20 cellular contexts compared by ENCODE assay signal in the genomic region with DNA sequence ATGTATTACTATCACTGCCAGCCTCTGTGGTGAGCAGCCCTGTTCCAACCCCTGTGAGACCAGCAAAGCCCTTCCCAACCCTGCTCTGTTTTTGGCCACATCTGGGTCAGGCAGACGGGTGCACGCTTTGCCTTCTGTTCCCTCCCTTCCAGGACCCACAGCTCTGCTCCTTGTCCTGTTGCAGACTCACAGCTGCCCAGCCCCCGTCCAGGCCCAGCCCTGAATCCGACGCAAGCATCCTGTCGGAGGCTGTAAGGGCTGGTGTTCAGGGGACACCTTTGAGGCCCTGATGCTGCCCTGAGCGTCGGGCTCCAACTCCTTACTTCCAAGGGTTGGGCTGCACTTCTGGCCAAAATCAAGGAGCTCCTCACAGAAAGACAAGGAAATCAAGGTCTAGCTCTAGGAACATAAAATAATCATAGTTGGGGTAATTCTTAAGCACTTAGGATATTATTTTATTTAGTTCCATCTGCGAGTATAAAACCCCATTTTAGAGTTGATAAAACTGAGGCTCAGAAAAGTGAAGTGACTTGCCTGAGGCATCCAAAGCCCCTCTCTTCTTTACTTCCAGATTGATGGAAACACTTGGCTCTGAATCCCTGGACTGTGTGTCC. TPM values are rescaled to one million over a fixed set of nuclear protein-coding genes. Genes with fewer than 3 reads are reported as not detected.
"Had no signal": no experiment of that assay in that cellular context is flagged by ENCODE, and none has a peak within 500 bp of the region (broad histone marks: within the 10 kb centered on the region; RNA-seq: fewer than 3 reads in every experiment).

No MANE protein-coding gene starts in this region.

- H3K27ac ChIP-seq: gastrocnemius medialis, neutrophil, transverse colon, vagina had no signal

- DNase-seq: activated CD4-positive, alpha-beta T cell treated with anti-CD3 and anti-CD28 coated beads, Interleukin-2, amount 50 U/mL, for 1 hour; activated CD4-positive, CD25-positive, alpha-beta regulatory T cell treated with anti-CD3 and anti-CD28 coated beads, Interleukin-2, amount 50 U/mL, for 72 hours; activated CD8-positive, alpha-beta memory T cell treated with anti-CD3 and anti-CD28 coated beads, Interleukin-2, amount 50 U/mL, for 4 hours; activated gamma-delta T cell treated with Interleukin-2 at 50 U/mL for 16 hours; activated T-cell treated with anti-CD3 and anti-CD28 coated beads, Interleukin-2, amount 50 U/mL, for 72 hours; cerebellar nuclear complex; effector CD4-positive, alpha-beta T cell; gastrocnemius medialis; immature natural killer cell; left ventricle myocardium superior; mesenchymal stem cell; naive thymus-derived CD4-positive, alpha-beta T cell; transverse colon had no signal

- H3K27ac Mint-ChIP-seq: activated naive CD4-positive, alpha-beta T cell treated with anti-CD3 and anti-CD28 coated beads, Interleukin-2, amount 50 U/mL, for 72 hours; activated T-cell treated with anti-CD3 and anti-CD28 coated beads, Interleukin-2, amount 50 U/mL, for 72 hours; immature natural killer cell; naive thymus-derived CD4-positive, alpha-beta T cell; stimulated activated naive CD8-positive, alpha-beta T cell treated with anti-CD3 and anti-CD28 coated beads, Interleukin-15, Interleukin-2, amounts not matched to agents 100 ng/mL and 50 ng/mL, for 24 hours; T-helper 1 cell treated with Interleukin-12 subunit alpha and Interleukin-12 subunit beta and Interleukin-4 antibody, amounts not matched to agents 30 μg/mL and 1 μg/mL, for 36 hours had no signal

- H3K36me3 Mint-ChIP-seq: activated naive CD4-positive, alpha-beta T cell treated with anti-CD3 and anti-CD28 coated beads, Interleukin-2, amount 50 U/mL, for 72 hours; immature natural killer cell; naive thymus-derived CD4-positive, alpha-beta T cell had no signal

- FAIRE-seq: bronchial epithelial cell had no signal

- H3K9me3 ChIP-seq: gastrocnemius medialis, neutrophil, transverse colon, vagina had no signal

- H3K36me3 ChIP-seq: gastrocnemius medialis, neutrophil, transverse colon, vagina had no signal

- H3K4me1 ChIP-seq: gastrocnemius medialis, vagina had no signal

- ATAC-seq: activated naive CD4-positive, alpha-beta T cell treated with anti-CD3 and anti-CD28 coated beads, Interleukin-2, amount 50 U/mL, for 72 hours; activated T-cell treated with anti-CD3 and anti-CD28 coated beads, Interleukin-2, amount 50 U/mL, for 72 hours; esophagus mucosa; gastrocnemius medialis; left ventricle myocardium superior; naive thymus-derived CD4-positive, alpha-beta T cell had no signal

- H3K4me1 Mint-ChIP-seq: immature natural killer cell had no signal

- H3K4me3 Mint-ChIP-seq: activated T-cell treated with anti-CD3 and anti-CD28 coated beads, Interleukin-2, amount 50 U/mL, for 72 hours; immature natural killer cell; naive thymus-derived CD4-positive, alpha-beta T cell; stimulated activated naive CD8-positive, alpha-beta T cell treated with anti-CD3 and anti-CD28 coated beads, Interleukin-15, Interleukin-2, amounts not matched to agents 100 ng/mL and 50 ng/mL, for 24 hours; T-helper 1 cell treated with Interleukin-12 subunit alpha and Interleukin-12 subunit beta and Interleukin-4 antibody, amounts not matched to agents 30 μg/mL and 1 μg/mL, for 36 hours had no signal

- H3K27me3 ChIP-seq: vagina had no signal

- H3K4me3 ChIP-seq: gastrocnemius medialis, transverse colon, vagina had no signal

- H3K9me3 Mint-ChIP-seq: activated naive CD4-positive, alpha-beta T cell treated with anti-CD3 and anti-CD28 coated beads, Interleukin-2, amount 50 U/mL, for 72 hours; activated T-cell treated with anti-CD3 and anti-CD28 coated beads, Interleukin-2, amount 50 U/mL, for 72 hours; immature natural killer cell; T-helper 1 cell treated with Interleukin-12 subunit alpha and Interleukin-12 subunit beta and Interleukin-4 antibody, amounts not matched to agents 30 μg/mL and 1 μg/mL, for 36 hours had no signal

RNA-seq across cellular contexts. Expression of gene SRCIN1, which starts 14.3 kb away (rescaled TPM):
- polyA plus RNA-seq: immature natural killer cell; naive thymus-derived CD4-positive, alpha-beta T cell had no signal

RNA-seq across cellular contexts. Expression of gene EPOP, which starts 54.7 kb away (rescaled TPM):
- polyA plus RNA-seq: immature natural killer cell; naive thymus-derived CD4-positive, alpha-beta T cell had no signal
